ENCODE assay signal across 14 cellular contexts in genomic region chr4:42216569-42216968, GRCh38.
A peak's percentile ranks its signal among the peaks of the same experiment; 100 is the strongest.
DNase-seq lines count a peak whose midpoint lies in the region; ATAC-seq and TF ChIP-seq lines count a peak whose summit lies in the region.
"Had no signal": no experiment of that assay in that cellular context is flagged by ENCODE, and none has a peak within 500 bp of the region (broad histone marks: within the 10 kb centered on the region; RNA-seq: fewer than 3 reads in every experiment).

No MANE protein-coding gene starts in this region.

- peak; percentile 46 for DNase-seq in DMS53 (lab: John Stamatoyannopoulos, UW)
- DNase-seq in LNCaP clone FGC (ENCODE audit: low read depth): peak; percentile 58
- peak; percentile 12 to 17 for DNase-seq in SJCRH30
- DNase-seq in islet precursor cell: peak; percentile 67
- no peak for DNase-seq in glomerular visceral epithelial cell (ENCODE audit: extremely low spot score)
- DNase-seq in activated CD4-positive, alpha-beta T cell treated with anti-CD3 and anti-CD28 coated beads, Interleukin-2, amount 50 U/mL, for 48 hours: no peak
- DNase-seq in NCI-H345 (lab: John Stamatoyannopoulos, UW): no peak
- DNase-seq: CD4-positive, CD25-positive, alpha-beta regulatory T cell; DND-41; GDM1; KG1 had no signal

- H3K36me3 ChIP-seq in SJCRH30: no peaks in the 10 kb centered on the region
- H3K36me3 ChIP-seq: BLaER1 had no signal

- no peaks in the 10 kb centered on the region for H3K4me1 ChIP-seq in SJCRH30
- H3K4me1 ChIP-seq: BLaER1 had no signal

- ATAC-seq in HG02798 (IDR thresholded peaks at IDR 0.05; ENCODE audit: poor library complexity, unreplicated experiment): no peak
- ATAC-seq: HCT116 had no signal

- no peak overlapping the region for H3K27ac ChIP-seq in SJCRH30
- H3K27ac ChIP-seq: BLaER1 had no signal

- H3K9me3 ChIP-seq in SJCRH30 (replicated peaks): no peaks in the 10 kb centered on the region
- H3K9me3 ChIP-seq: BLaER1 had no signal

- H3K4me3 ChIP-seq in LNCaP clone FGC (ENCODE audit: low read depth, low read length) (no peak overlapping the region), SJCRH30 (no peak overlapping the region)
- H3K4me3 ChIP-seq: BLaER1 had no signal

- H3K27me3 ChIP-seq in SJCRH30: peaks cover 4% of the 10 kb centered on the region; the same call in 1 of the 2 replicates
- H3K27me3 ChIP-seq: BLaER1 had no signal

- TF ChIP-seq CTCF in LNCaP clone FGC (IDR thresholded peaks at IDR 0.05; ENCODE audit: control insufficient read depth, extremely low read depth, insufficient read depth): no peak

Comparison
In these comparisons a context has a peak if more than half of its experiments do, and no peak if none do; other contexts are left out.
1. DNase-seq: peak in DMS53 (single experiment), LNCaP clone FGC (single experiment), SJCRH30 (2 of 2) and islet precursor cell (single experiment); none in glomerular visceral epithelial cell (single experiment), activated CD4-positive, alpha-beta T cell treated with anti-CD3 and anti-CD28 coated beads, Interleukin-2, amount 50 U/mL, for 48 hours (0 of 2) and NCI-H345 (single experiment).